In genomic region chr9:237858-238345, GRCh38 we compare ENCODE assay signal across 22 cellular contexts. TPM values are rescaled to one million over a fixed set of nuclear protein-coding genes. Genes with fewer than 3 reads are reported as not detected.
DNase-seq lines count a peak whose midpoint lies in the region; ATAC-seq and TF ChIP-seq lines count a peak whose summit lies in the region.
"Had no signal": no experiment of that assay in that cellular context is flagged by ENCODE, and none has a peak within 500 bp of the region (broad histone marks: within the 10 kb centered on the region; RNA-seq: fewer than 3 reads in every experiment).

No MANE protein-coding gene starts in this region.

- H2AFZ ChIP-seq in Loucy (ENCODE audit: low read length) (no peak overlapping the region), GM23248 (no peak overlapping the region)

- H3K9me2 ChIP-seq in Loucy (replicated peaks; ENCODE audit: low read depth, low read length), result no peaks in the 10 kb centered on the region
- H3K9me2 ChIP-seq in GM23248 (ENCODE audit: insufficient read depth), result no peaks in the 10 kb centered on the region

- POLR2A ChIA-PET in activated CD8-positive, alpha-beta T cell treated with anti-CD3 and anti-CD28 coated beads, Interleukin-2, amount 10 ng/mL, durations not matched to agents 7 days and 5 days (lab: Charles Lee), result interaction anchor here (1.4 to 3.8 kb wide), 4 partner anchors 14 to 35 kb away, joined by 4 to 25 read pairs (median 8); partner anchors contain the start of gene DOCK8

- H3K36me3 ChIP-seq in Loucy (ENCODE audit: insufficient read depth, low read length) (0 out of 2 replicates have a peak, but pooled peaks cover 9% of the 10 kb centered on the region), neutrophil (peaks cover 15% of the 10 kb centered on the region), GM23248 (ENCODE audit: low read depth) (no peaks in the 10 kb centered on the region), mucosa of descending colon (ENCODE audit: low read depth) (no peaks in the 10 kb centered on the region)
- H3K36me3 ChIP-seq: transverse colon, WERI-Rb-1 had no signal

- TF ChIP-seq CTCF in Loucy (conservative IDR thresholded peaks at IDR 0.05; ENCODE audit: low read length) (no peak), neutrophil (IDR thresholded peaks at IDR 0.05) (no peak), mucosa of descending colon (IDR thresholded peaks at IDR 0.05) (no peak)

- no peaks in the 10 kb centered on the region for H3K27me3 Mint-ChIP-seq in activated naive CD4-positive, alpha-beta T cell treated with anti-CD3 and anti-CD28 coated beads for 36 hours (ENCODE audit: low read depth)
- H3K27me3 Mint-ChIP-seq in activated CD8-positive, alpha-beta T cell treated with anti-CD3 and anti-CD28 coated beads, Interleukin-2, amount 10 ng/mL, durations not matched to agents 7 days and 5 days (ENCODE audit: low read depth), result no peaks in the 10 kb centered on the region
- H3K27me3 Mint-ChIP-seq: naive B cell had no signal

- H4K20me1 ChIP-seq in Loucy (ENCODE audit: insufficient read depth, low read length, poor library complexity, severe bottlenecking) (no peaks in the 10 kb centered on the region), GM23248 (ENCODE audit: insufficient read depth) (0 out of 2 replicates have a peak, but pooled peaks cover 4% of the 10 kb centered on the region)

- H3K9me3 Mint-ChIP-seq in activated naive CD4-positive, alpha-beta T cell treated with anti-CD3 and anti-CD28 coated beads for 36 hours, result peaks cover 5% of the 10 kb centered on the region
- H3K9me3 Mint-ChIP-seq in activated CD8-positive, alpha-beta T cell treated with anti-CD3 and anti-CD28 coated beads, Interleukin-2, amount 10 ng/mL, durations not matched to agents 7 days and 5 days (ENCODE audit: insufficient read depth), result peaks cover 6% of the 10 kb centered on the region

- in situ Hi-C loops in GM23248 (cut with MboI), result no loop called here

- peak; percentile 56 for ATAC-seq in activated CD8-positive, alpha-beta T cell treated with anti-CD3 and anti-CD28 coated beads, Interleukin-2, amount 10 ng/mL, durations not matched to agents 7 days and 5 days
- ATAC-seq in mucosa of descending colon, result no peak
- ATAC-seq: HCT116 had no signal

- no peak overlapping the region for H3K4me3 Mint-ChIP-seq in activated naive CD4-positive, alpha-beta T cell treated with anti-CD3 and anti-CD28 coated beads for 36 hours
- H3K4me3 Mint-ChIP-seq in activated CD8-positive, alpha-beta T cell treated with anti-CD3 and anti-CD28 coated beads, Interleukin-2, amount 10 ng/mL, durations not matched to agents 7 days and 5 days, result peak overlapping the region; percentile 50
- H3K4me3 Mint-ChIP-seq: naive B cell had no signal

- peaks cover 12% of the 10 kb centered on the region for H3K4me1 Mint-ChIP-seq in activated naive CD4-positive, alpha-beta T cell treated with anti-CD3 and anti-CD28 coated beads for 36 hours (ENCODE audit: low read depth)
- peaks cover 79% of the 10 kb centered on the region for H3K4me1 Mint-ChIP-seq in activated CD8-positive, alpha-beta T cell treated with anti-CD3 and anti-CD28 coated beads, Interleukin-2, amount 10 ng/mL, durations not matched to agents 7 days and 5 days (ENCODE audit: low read depth)

- CTCF ChIA-PET in activated naive CD4-positive, alpha-beta T cell treated with anti-CD3 and anti-CD28 coated beads for 36 hours (lab: Charles Lee), result interaction anchor here (0.5 kb wide), 1 partner anchor 15 kb away, joined by 3 read pairs; no protein-coding TSS in a partner anchor
- CTCF ChIA-PET in activated CD8-positive, alpha-beta T cell treated with anti-CD3 and anti-CD28 coated beads, Interleukin-2, amount 10 ng/mL, durations not matched to agents 7 days and 5 days (lab: Charles Lee), result interaction anchor here (0.6 to 3.0 kb wide), 5 partner anchors 14 to 23 kb away, joined by 3 to 13 read pairs (median 5); partner anchors contain the start of gene DOCK8

- peak overlapping the region; percentile 19 for H3K27ac Mint-ChIP-seq in activated naive CD4-positive, alpha-beta T cell treated with anti-CD3 and anti-CD28 coated beads for 36 hours
- H3K27ac Mint-ChIP-seq in activated CD8-positive, alpha-beta T cell treated with anti-CD3 and anti-CD28 coated beads, Interleukin-2, amount 10 ng/mL, durations not matched to agents 7 days and 5 days, result peak overlapping the region; percentile 75

- H3K79me2 ChIP-seq in Loucy (ENCODE audit: insufficient read depth, low read length) (peaks cover 47% of the 10 kb centered on the region), GM23248 (ENCODE audit: insufficient read depth) (no peaks in the 10 kb centered on the region)

- H3K36me3 Mint-ChIP-seq in activated naive CD4-positive, alpha-beta T cell treated with anti-CD3 and anti-CD28 coated beads for 36 hours (ENCODE audit: low read depth), result no peaks in the 10 kb centered on the region
- H3K36me3 Mint-ChIP-seq in activated CD8-positive, alpha-beta T cell treated with anti-CD3 and anti-CD28 coated beads, Interleukin-2, amount 10 ng/mL, durations not matched to agents 7 days and 5 days (ENCODE audit: low read depth), result peaks cover 80% of the 10 kb centered on the region

- no peak for DNase-seq in activated naive CD4-positive, alpha-beta T cell treated with anti-CD3 and anti-CD28 coated beads for 36 hours
- DNase-seq in activated naive CD4-positive, alpha-beta T cell treated with anti-CD3 and anti-CD28 coated beads, Interleukin-2, amount 50 U/mL, for 16 hours, result no peak
- no peak for DNase-seq in activated CD8-positive, alpha-beta T cell treated with anti-CD3 and anti-CD28 coated beads, Interleukin-2, amount 10 ng/mL, durations not matched to agents 7 days and 5 days
- DNase-seq in NK-92 (lab: John Stamatoyannopoulos, UW; ENCODE audit: unreplicated experiment), result no peak
- no peak for DNase-seq in GM23248
- no peak for DNase-seq in mucosa of descending colon
- DNase-seq: activated gamma-delta T cell treated with Interleukin-2 at 50 U/mL for 16 hours; central memory CD4-positive, alpha-beta T cell; DMS53; IMR-90; mesenchymal stem cell; naive B cell; NCI-H187; NCI-H226; SHP77; stimulated activated CD4-positive, alpha-beta T cell treated with anti-CD3 and anti-CD28 coated beads, Interleukin-4, amount 100 ng/mL, for 1 hour; stimulated activated naive CD4-positive, alpha-beta T cell treated with Interleukin-2 at 50 U/mL for 16 hours; transverse colon; WERI-Rb-1 had no signal

- peaks cover 19% of the 10 kb centered on the region for H3K4me1 ChIP-seq in Loucy (ENCODE audit: insufficient read depth, low read length, poor library complexity, severe bottlenecking)
- peaks cover 4 to 14% of the 10 kb centered on the region in 2 experiments for H3K4me1 ChIP-seq in neutrophil (ENCODE audit: control insufficient read depth in 1 of 2, insufficient read depth in 1 of 2, low read depth in 1 of 2, low read length in 1 of 2)
- no peaks in the 10 kb centered on the region for H3K4me1 ChIP-seq in GM23248 (ENCODE audit: insufficient read depth)
- no peaks in the 10 kb centered on the region for H3K4me1 ChIP-seq in mucosa of descending colon (ENCODE audit: low read depth)
- H3K4me1 ChIP-seq: transverse colon had no signal

- H3K27me3 ChIP-seq in Loucy (ENCODE audit: insufficient read depth, low read length, poor library complexity, severe bottlenecking) (no peaks in the 10 kb centered on the region), neutrophil (no peaks in the 10 kb centered on the region), GM23248 (replicated peaks; ENCODE audit: insufficient read depth) (no peaks in the 10 kb centered on the region)
- H3K27me3 ChIP-seq: transverse colon had no signal

- H3K4me2 ChIP-seq in Loucy (ENCODE audit: low read depth, low read length, poor library complexity, severe bottlenecking), result peak overlapping the region; percentile 18
- no peak overlapping the region for H3K4me2 ChIP-seq in GM23248 (ENCODE audit: unreplicated experiment)

- H3F3A ChIP-seq in Loucy (ENCODE audit: low read depth) (no peaks in the 10 kb centered on the region), GM23248 (ENCODE audit: insufficient read depth) (no peaks in the 10 kb centered on the region)

- H3K9me3 ChIP-seq in Loucy (ENCODE audit: insufficient read depth, low read depth, low read length), result peaks cover 11% of the 10 kb centered on the region; the same call in 1 of the 2 replicates
- H3K9me3 ChIP-seq in neutrophil, result no peaks in the 10 kb centered on the region
- H3K9me3 ChIP-seq in GM23248 (ENCODE audit: low read depth), result no peaks in the 10 kb centered on the region
- no peaks in the 10 kb centered on the region for H3K9me3 ChIP-seq in mucosa of descending colon

- 26 to 29% methylated on average over 4 of the region's 4 CpGs for WGBS in GM23248 (ENCODE audit: low coverage in 1 of 2, low lambda C conversion rate in 2 of 2, missing lambda C conversion rate in 2 of 2), 2 experiments

- intact Hi-C loops in activated naive CD4-positive, alpha-beta T cell treated with anti-CD3 and anti-CD28 coated beads for 36 hours (cut with micrococcal nuclease), result no loop called here
- intact Hi-C loops in mucosa of descending colon (cut with DNase I, micrococcal nuclease), result no loop called here

- H3K4me3 ChIP-seq in Loucy (ENCODE audit: low read length, poor library complexity, severe bottlenecking) (no peak overlapping the region), neutrophil (ENCODE audit: low read depth in 1 of 2, low read length in 1 of 2) (no peak overlapping the region), GM23248 (no peak overlapping the region), mucosa of descending colon (no peak overlapping the region)
- H3K4me3 ChIP-seq: transverse colon had no signal

- H3K9ac ChIP-seq in Loucy (ENCODE audit: low read depth, low read length, poor library complexity, severe bottlenecking), result no peak overlapping the region
- H3K9ac ChIP-seq in GM23248, result no peak overlapping the region

- H3K27ac ChIP-seq in neutrophil (peak overlapping the region; percentile 58), GM23248 (no peak overlapping the region)
- H3K27ac ChIP-seq: transverse colon, WERI-Rb-1 had no signal

RNA-seq across cellular contexts. Expression of gene DOCK8, which starts 23.2 kb away (rescaled TPM):
- total RNA-seq in activated naive CD4-positive, alpha-beta T cell treated with anti-CD3 and anti-CD28 coated beads for 36 hours, result 100 to 1,000 TPM; 110 to 114 TPM
- total RNA-seq in activated CD8-positive, alpha-beta T cell treated with anti-CD3 and anti-CD28 coated beads, Interleukin-2, amount 10 ng/mL, durations not matched to agents 7 days and 5 days, result 100 to 1,000 TPM; 386 to 389 TPM
- not detected in 2 replicates for total RNA-seq in GM23248 (2014; rRNA removed; shearing (Covaris generic))
- not detected in 2 replicates for polyA plus RNA-seq in GM23248 (2016; fragmentation: Nextera tagmentation; extraction: Ambion mirVana)
- total RNA-seq in mucosa of descending colon, result 10 to 100 TPM; 13.5 to 16.6 (median 15.7) TPM
- total RNA-seq: IMR-90 had no signal
- polyA plus RNA-seq: IMR-90 had no signal

RNA-seq across cellular contexts. Expression of gene ZNG1A, which starts 59.0 kb away (rescaled TPM):
- 10 to 100 TPM; 27.9 to 31.4 TPM for total RNA-seq in activated naive CD4-positive, alpha-beta T cell treated with anti-CD3 and anti-CD28 coated beads for 36 hours
- 10 to 100 TPM; 32.8 to 33.5 TPM for total RNA-seq in activated CD8-positive, alpha-beta T cell treated with anti-CD3 and anti-CD28 coated beads, Interleukin-2, amount 10 ng/mL, durations not matched to agents 7 days and 5 days
- 34.4 and 45.3 TPM in 2 replicates for total RNA-seq in GM23248 (2014; rRNA removed; shearing (Covaris generic))
- polyA plus RNA-seq in GM23248 (2016; fragmentation: Nextera tagmentation; extraction: Ambion mirVana), result 78.9 and 79.8 TPM in 2 replicates
- total RNA-seq in mucosa of descending colon, result 10 to 100 TPM; 25.2 to 36.0 (median 33.3) TPM

Comparison
In these comparisons a context has a peak if more than half of its experiments do, and no peak if none do; other contexts are left out.
1. RNA of gene DOCK8, which starts 23.2 kb away (total RNA-seq): 386 to 389 TPM in activated CD8-positive, alpha-beta T cell treated with anti-CD3 and anti-CD28 coated beads, Interleukin-2, amount 10 ng/mL, durations not matched to agents 7 days and 5 days, 110 to 114 TPM in activated naive CD4-positive, alpha-beta T cell treated with anti-CD3 and anti-CD28 coated beads for 36 hours and 13.5 to 16.6 TPM in mucosa of descending colon; not detected in GM23248; every median in the first group is over 10 times any median in the second.